In the genomic region with DNA sequence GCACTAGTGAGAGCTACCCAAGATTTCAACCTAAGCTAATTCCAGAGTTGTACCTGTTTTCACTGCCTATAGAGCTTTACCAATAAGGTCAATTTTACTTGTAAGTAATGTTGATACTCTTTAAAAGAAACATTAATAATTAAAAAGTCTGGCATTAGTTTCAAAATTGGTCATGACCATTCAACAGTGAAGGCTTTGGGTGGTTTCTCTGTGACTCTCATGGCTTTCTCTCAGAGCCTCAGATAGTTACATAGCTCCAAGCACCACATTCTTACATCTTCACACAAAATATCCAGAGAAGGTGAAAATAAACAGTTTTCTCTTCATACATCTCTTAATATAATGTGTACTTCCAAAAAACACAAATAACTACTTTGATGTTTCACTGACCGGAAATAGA, we compare ENCODE assay signal across 17 cellular contexts.
DNase-seq lines count a peak whose midpoint lies in the region; ATAC-seq, FAIRE-seq and TF ChIP-seq lines count a peak whose summit lies in the region.
"Had no signal": no experiment of that assay in that cellular context is flagged by ENCODE, and none has a peak within 500 bp of the region (broad histone marks: within the 10 kb centered on the region; RNA-seq: fewer than 3 reads in every experiment).

No MANE protein-coding gene starts in this region.

- ATAC-seq in A549 = no peak
- ATAC-seq in GM18907 (IDR thresholded peaks at IDR 0.05; ENCODE audit: unreplicated experiment) = peak; percentile 57
- peak; percentile 56 for ATAC-seq in HG03354 (IDR thresholded peaks at IDR 0.05; ENCODE audit: poor library complexity, severe bottlenecking, unreplicated experiment)
- ATAC-seq in GM12878 = peak; percentile 81
- no peak for ATAC-seq in Right ventricle myocardium superior (ENCODE audit: poor library complexity)
- no peak for ATAC-seq in upper lobe of right lung
- no peak for ATAC-seq in GM18520 (IDR thresholded peaks at IDR 0.05; ENCODE audit: unreplicated experiment)
- ATAC-seq: HepG2 had no signal

- POLR2A ChIA-PET in A549 (lab: Yijun Ruan, JAX) (no interaction called here), GM12878 (lab: Charles Lee) (no interaction called here)

- H3K27me3 ChIP-seq in GM12878 (replicated peaks in 1 of 2; ENCODE audit: control insufficient read depth in 2 of 2, insufficient read depth in 2 of 2, low read length in 1 of 2) = no peaks in the 10 kb centered on the region
- no peaks in the 10 kb centered on the region for H3K27me3 ChIP-seq in upper lobe of right lung
- H3K27me3 ChIP-seq: BLaER1 treated with 17β-estradiol and CSF1 and Interleukin-3, amounts not matched to agents 10 nM and 100 nM had no signal

- TF ChIP-seq CTCF in A549 (IDR thresholded peaks at IDR 0.05) (no peak), GM12878 (IDR thresholded peaks at IDR 0.05 in 2 of 3, conservative IDR thresholded peaks at IDR 0.05 in 1 of 3; ENCODE audit: control insufficient read depth in 2 of 3, extremely low read depth in 1 of 3, insufficient read depth in 1 of 3, low read depth in 3 of 3, low read length in 3 of 3) (no peak), upper lobe of right lung (IDR thresholded peaks at IDR 0.05) (no peak)

- H3K4me2 ChIP-seq in A549 (peak overlapping the region; percentile 59), GM12878 (ENCODE audit: control insufficient read depth, insufficient read depth) (no peak overlapping the region)
- H3K4me2 ChIP-seq: BLaER1 treated with 17β-estradiol and CSF1 and Interleukin-3, amounts not matched to agents 10 nM and 100 nM had no signal

- no peaks in the 10 kb centered on the region for H3K79me2 ChIP-seq in GM12878 (ENCODE audit: control insufficient read depth, insufficient read depth, low read length)

- TF ChIP-seq POLR2A in A549 (IDR thresholded peaks at IDR 0.05; ENCODE audit: low read length) (no peak), GM12878 (IDR thresholded peaks at IDR 0.05; ENCODE audit: low read depth, low read length) (no peak)

- BruUV-seq in GM12878 (replicated peaks; lab: Mats Ljungman, UMichigan) = no TSS peak

- SMC1A ChIA-PET in GM12878 (lab: Charles Lee; ENCODE audit: uncharacterized antibody, unreplicated experiment) = interaction anchor here (0.8 to 0.9 kb wide), 2 partner anchors 15 to 19 kb away, joined by 3 read pairs; no protein-coding TSS in a partner anchor

- intact Hi-C loops in GM12878 (cut with micrococcal nuclease; ENCODE audit: unreplicated experiment) (no loop called here), Right ventricle myocardium superior (cut with DNase I) (no loop called here), upper lobe of right lung (cut with DNase I) (no loop called here)

- H3K27ac ChIP-seq in A549 (no peak overlapping the region), GM12878 (ENCODE audit: control insufficient read depth, insufficient read depth) (no peak overlapping the region), upper lobe of right lung (no peak overlapping the region)
- H3K27ac ChIP-seq: BLaER1 treated with 17β-estradiol and CSF1 and Interleukin-3, amounts not matched to agents 10 nM and 100 nM had no signal

- no peak overlapping the region for H3K4me3 ChIP-seq in A549
- H3K4me3 ChIP-seq in GM12878 = no peak overlapping the region
- H3K4me3 ChIP-seq in upper lobe of right lung = no peak overlapping the region
- H3K4me3 ChIP-seq: BLaER1 treated with 17β-estradiol and CSF1 and Interleukin-3, amounts not matched to agents 10 nM and 100 nM had no signal

- H3K36me3 ChIP-seq in GM12878 (ENCODE audit: control insufficient read depth in 2 of 2, insufficient read depth in 2 of 2, low read length in 1 of 2) = no peaks in the 10 kb centered on the region
- H3K36me3 ChIP-seq in upper lobe of right lung = no peaks in the 10 kb centered on the region
- H3K36me3 ChIP-seq: BLaER1 treated with 17β-estradiol and CSF1 and Interleukin-3, amounts not matched to agents 10 nM and 100 nM had no signal

- H4K20me1 ChIP-seq in GM12878 (ENCODE audit: control insufficient read depth, insufficient read depth) = no peaks in the 10 kb centered on the region
- H4K20me1 ChIP-seq: BLaER1 treated with 17β-estradiol and CSF1 and Interleukin-3, amounts not matched to agents 10 nM and 100 nM had no signal

- TF ChIP-seq RAD21 in A549 (conservative IDR thresholded peaks at IDR 0.05 in 1 of 2, IDR thresholded peaks at IDR 0.05 in 1 of 2) = no peak
- no peak for TF ChIP-seq RAD21 in GM12878 (IDR thresholded peaks at IDR 0.05; ENCODE audit: insufficient read depth, low read depth, low read length)

- 29% methylated on average over 1 of the region's 1 CpG for WGBS in A549 (ENCODE audit: missing lambda C conversion rate)
- 83% methylated on average over 1 of the region's 1 CpG for WGBS in GM12878 (ENCODE audit: insufficient coverage, insufficient replicate concordance, low lambda C conversion rate, missing lambda C conversion rate)

- DNase-seq in A549 (ENCODE audit: low read depth in 1 of 2, low spot score in 1 of 2) = no peak
- DNase-seq in GM12878 (ENCODE audit: low read depth, low spot score) = no peak
- DNase-seq in Right ventricle myocardium superior = no peak
- no peak for DNase-seq in upper lobe of right lung
- DNase-seq: 8988T; ACHN; CD4-positive, CD25-positive, alpha-beta regulatory T cell; DMS53; GF-D8; GOT3; H9 had no signal

- in situ Hi-C loops in GM12878 (cut with MboI) = no loop called here

- no peaks in the 10 kb centered on the region for H3K9me3 ChIP-seq in A549
- H3K9me3 ChIP-seq in GM12878 (replicated peaks; ENCODE audit: control insufficient read depth, insufficient read depth, low read length) = no peaks in the 10 kb centered on the region
- no peaks in the 10 kb centered on the region for H3K9me3 ChIP-seq in upper lobe of right lung
- H3K9me3 ChIP-seq: BLaER1 treated with 17β-estradiol and CSF1 and Interleukin-3, amounts not matched to agents 10 nM and 100 nM had no signal

- H3K4me1 ChIP-seq in A549 = peaks cover 15% of the 10 kb centered on the region
- H3K4me1 ChIP-seq in GM12878 (ENCODE audit: control insufficient read depth, insufficient read depth, low read length) = no peaks in the 10 kb centered on the region
- no peaks in the 10 kb centered on the region for H3K4me1 ChIP-seq in upper lobe of right lung
- H3K4me1 ChIP-seq: BLaER1 treated with 17β-estradiol and CSF1 and Interleukin-3, amounts not matched to agents 10 nM and 100 nM had no signal

- RAD21 ChIA-PET in GM12878 (lab: Charles Lee; ENCODE audit: unreplicated experiment) = no interaction called here

- no peak overlapping the region for H2AFZ ChIP-seq in GM12878 (ENCODE audit: control insufficient read depth, low read depth, low read length)

- CTCF ChIA-PET in A549 (lab: Yijun Ruan, JAX) = interaction anchor here (1.1 to 4.1 kb wide), 2 partner anchors 13 to 362 kb away, joined by 4 to 19 read pairs; no protein-coding TSS in a partner anchor
- CTCF ChIA-PET in GM12878 (lab: Yijun Ruan, JAX) = interaction anchor here (1.0 kb wide), 1 partner anchor 13 kb away, joined by 3 read pairs; no protein-coding TSS in a partner anchor

- FAIRE-seq in A549 (lab: Jason Lieb, UNC) (peak; percentile 23), GM12878 (lab: Jason Lieb, UNC) (no peak)
- FAIRE-seq: HepG2, HTR-8/SVneo had no signal

- no peak overlapping the region for H3K9ac ChIP-seq in GM12878 (ENCODE audit: control insufficient read depth, insufficient read depth, low read length)
- H3K9ac ChIP-seq: BLaER1 treated with 17β-estradiol and CSF1 and Interleukin-3, amounts not matched to agents 10 nM and 100 nM had no signal

- TF ChIP-seq EP300 in A549 (IDR thresholded peaks at IDR 0.05) (no peak), GM12878 (IDR thresholded peaks at IDR 0.05; ENCODE audit: borderline replicate concordance in 1 of 2, control insufficient read depth in 1 of 2, low read depth in 2 of 2, low read length in 2 of 2) (no peak)

TF ChIP-seq in A549, 52 proteins besides CTCF, POLR2A, EP300 and RAD21:
- TF ChIP-seq NPAS2 (CRISPR knock-in tag; IDR thresholded peaks at IDR 0.05; ENCODE audit: borderline replicate concordance) = no peak
- no peak for TF ChIP-seq JUN (IDR thresholded peaks at IDR 0.05)
- no peak for TF ChIP-seq RCOR1 (IDR thresholded peaks at IDR 0.05; ENCODE audit: low read depth, low read length)
- TF ChIP-seq POLR2AphosphoS2 (conservative IDR thresholded peaks at IDR 0.05; ENCODE audit: low read length) = no peak
- TF ChIP-seq ZSCAN20 (CRISPR knock-in tag; IDR thresholded peaks at IDR 0.05) = no peak
- TF ChIP-seq KDM5A (IDR thresholded peaks at IDR 0.05) = no peak
- TF ChIP-seq FOSL2 (IDR thresholded peaks at IDR 0.05) = no peak
- TF ChIP-seq FOSL2 (CRISPR knock-in tag; IDR thresholded peaks at IDR 0.05) = no peak

TF ChIP-seq in GM12878, 131 proteins besides CTCF, POLR2A, EP300 and RAD21:
- no peak for TF ChIP-seq DPF2 (IDR thresholded peaks at IDR 0.05)
TF ChIP-seq in GM12878: peak in this region for 0.

Comparison
In these comparisons a context has a peak if more than half of its experiments do, and no peak if none do; other contexts are left out.
1. ATAC-seq: peak in GM18907 (single experiment), HG03354 (single experiment) and GM12878 (single experiment); none in A549 (0 of 2), Right ventricle myocardium superior (single experiment), upper lobe of right lung (single experiment) and GM18520 (single experiment).